Comparison of ENCODE assay signal across 19 cellular contexts in the genomic region with DNA sequence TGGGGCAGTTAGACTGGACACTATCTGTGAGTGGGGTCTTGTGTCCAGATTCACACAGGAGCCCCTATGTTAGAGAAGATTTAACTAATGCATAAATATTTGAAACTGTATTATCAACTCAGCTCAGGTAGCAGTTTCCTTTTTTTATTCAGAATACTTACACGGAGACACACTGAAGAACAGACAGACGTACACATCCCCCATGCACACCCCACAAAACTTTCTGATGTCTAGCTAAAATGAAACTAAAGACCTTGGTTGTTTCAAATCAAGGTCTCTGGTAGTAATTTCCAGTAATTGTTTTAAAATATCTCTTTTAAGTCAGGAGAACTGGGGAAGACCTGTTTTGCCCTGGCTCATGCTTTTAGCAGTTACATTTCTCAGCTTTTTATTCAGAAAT. TPM values are rescaled to one million over a fixed set of nuclear protein-coding genes. Genes with fewer than 3 reads are reported as not detected.
"Had no signal": no experiment of that assay in that cellular context is flagged by ENCODE, and none has a peak within 500 bp of the region (broad histone marks: within the 10 kb centered on the region; RNA-seq: fewer than 3 reads in every experiment).

No MANE protein-coding gene starts in this region.

- H3K4me3 ChIP-seq: ascending aorta, colonic mucosa, neural progenitor cell, suprapubic skin, transverse colon, uterus had no signal

- H3K27ac ChIP-seq: ascending aorta, colonic mucosa, epithelial cell of prostate, neural progenitor cell, suprapubic skin, transverse colon, uterus had no signal

- H3K9me3 ChIP-seq: ascending aorta, colonic mucosa, SK-N-SH, suprapubic skin, transverse colon, uterus had no signal

- H3K27me3 ChIP-seq: ascending aorta, colonic mucosa, neural progenitor cell, transverse colon, uterus had no signal

- H3K27ac Mint-ChIP-seq: endodermal cell, memory B cell, neural progenitor cell, progenitor cell of endocrine pancreas, WTC11 had no signal

- H3K36me3 Mint-ChIP-seq: memory B cell, neural progenitor cell had no signal

- H3K4me1 ChIP-seq: ascending aorta, colonic mucosa, neural progenitor cell, suprapubic skin, transverse colon, uterus had no signal

- ATAC-seq: WTC11 had no signal

- H3K27me3 Mint-ChIP-seq: central memory CD8-positive, alpha-beta T cell had no signal

- DNase-seq: activated CD4-positive, alpha-beta T cell treated with anti-CD3 and anti-CD28 coated beads for 48 hours; colonic mucosa; endodermal cell; foreskin fibroblast; SK-N-SH; stimulated activated CD8-positive, alpha-beta memory T cell treated with anti-CD3 and anti-CD28 coated beads, Interleukin-4, amount 100 ng/mL, for 48 hours; stimulated activated naive CD4-positive, alpha-beta T cell treated with Interleukin-2 at 50 U/mL for 16 hours; transverse colon; uterus had no signal

- H3K9me3 Mint-ChIP-seq: activated T-helper 2 cell treated with anti-CD3 and anti-CD28 coated beads, Interferon-gamma antibody, Interleukin-2, Interleukin-4, amounts not matched to agents 10 μg/mL and 5 μg/mL and 100 μg/mL, durations not matched to agents 14 hours and 24 hours and 36 hours; central memory CD8-positive, alpha-beta T cell; memory B cell had no signal

- H3K4me1 Mint-ChIP-seq: central memory CD8-positive, alpha-beta T cell; memory B cell had no signal

- H3K4me3 Mint-ChIP-seq: central memory CD8-positive, alpha-beta T cell; endodermal cell; memory B cell; neural progenitor cell; WTC11 had no signal

- H3K36me3 ChIP-seq: ascending aorta, colonic mucosa, neural progenitor cell, suprapubic skin, transverse colon, uterus had no signal

RNA-seq across cellular contexts. Expression of gene PRKCQ, which starts 55.7 kb away (rescaled TPM):
- total RNA-seq: ascending aorta, osteoblast had no signal
